ENCODE assay signal across 3 cellular contexts in the genomic region with DNA sequence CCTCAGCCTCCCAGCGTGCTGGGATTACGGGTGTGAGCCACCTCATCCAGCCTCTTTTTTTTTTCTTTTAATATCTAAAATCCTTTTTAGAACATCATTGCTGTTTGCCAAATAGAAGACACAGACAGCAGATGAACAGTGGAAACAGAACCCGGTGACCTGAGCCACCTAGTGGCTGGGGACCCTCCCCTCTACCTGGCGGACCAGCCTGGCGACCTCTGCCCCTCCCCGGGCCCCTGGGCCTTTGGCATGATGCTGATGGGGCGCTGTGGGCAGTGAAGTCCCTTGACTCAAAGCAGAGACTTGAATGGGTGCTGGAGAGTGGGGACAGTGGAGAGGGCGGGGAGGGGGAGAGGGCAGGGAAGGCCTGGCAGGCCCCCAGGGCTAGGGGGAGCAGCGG. TPM values are rescaled to one million over a fixed set of nuclear protein-coding genes. Genes with fewer than 3 reads are reported as not detected.
"Had no signal": no experiment of that assay in that cellular context is flagged by ENCODE, and none has a peak within 500 bp of the region (broad histone marks: within the 10 kb centered on the region; RNA-seq: fewer than 3 reads in every experiment).

No MANE protein-coding gene starts in this region.

RNA-seq across cellular contexts. Expression of a gene that starts 51.8 kb away (rescaled TPM):
- total RNA-seq: PC-3, Right ventricle myocardium inferior, RPMI7951 had no signal
